In genomic region chr12:34219046-34219770, GRCh38 we compare ENCODE assay signal across 8 cellular contexts.
DNase-seq lines count a peak whose midpoint lies in the region; ATAC-seq and TF ChIP-seq lines count a peak whose summit lies in the region.

No MANE protein-coding gene starts in this region.

- peaks cover 7% of the 10 kb centered on the region for H3K36me3 Mint-ChIP-seq in T-helper 17 cell (ENCODE audit: low read depth)

- peaks cover 22% of the 10 kb centered on the region for H3K27me3 Mint-ChIP-seq in T-helper 17 cell

- no peak overlapping the region for H2AFZ ChIP-seq in ACC112 (ENCODE audit: low read length, unreplicated experiment)

- H3K36me3 ChIP-seq in ACC112 (ENCODE audit: insufficient read depth, low read length) (no peaks in the 10 kb centered on the region), right lobe of liver (no peaks in the 10 kb centered on the region)

- H3K4me1 ChIP-seq in ACC112 (ENCODE audit: control insufficient read depth, insufficient read depth, low read length, unreplicated experiment) (no peaks in the 10 kb centered on the region), right lobe of liver (peaks cover 0 to 3% (median 0%) of the 10 kb centered on the region in 4 donors)

- TF ChIP-seq POLR2A in right lobe of liver (IDR thresholded peaks at IDR 0.05) = no peak

- peak overlapping the region; percentile 83 for H3K27ac Mint-ChIP-seq in T-helper 17 cell

- H3K27ac ChIP-seq in ACC112 (ENCODE audit: low read depth, low read length) = no peak overlapping the region
- H3K27ac ChIP-seq in right lobe of liver = no peak overlapping the region

- WGBS in right lobe of liver (ENCODE audit: insufficient coverage, low coverage, low lambda C conversion rate, missing lambda C conversion rate) = 61% methylated on average over 14 of the region's 42 CpGs

- H3K9me3 ChIP-seq in T-helper 17 cell (ENCODE audit: control insufficient read depth, low read length, poor library complexity, severe bottlenecking) (no peaks in the 10 kb centered on the region), right lobe of liver (no peaks in the 10 kb centered on the region)

- H3K27me3 ChIP-seq in ACC112 (ENCODE audit: insufficient read depth, low read length) (peaks cover 8% of the 10 kb centered on the region; the same call in 1 of the 2 replicates), right lobe of liver (no peaks in the 10 kb centered on the region)

- peak overlapping the region; percentile 93 for H3K4me3 Mint-ChIP-seq in T-helper 17 cell

- DNase-seq in T-helper 17 cell (no peak), right lobe of liver (peak in 1 of 3 donors; percentile 60), DMS53 (lab: John Stamatoyannopoulos, UW) (no peak), retina (no peak)

- no peaks in the 10 kb centered on the region for H3K79me2 ChIP-seq in ACC112 (ENCODE audit: control insufficient read depth, insufficient read depth, low read length, unreplicated experiment)

- intact Hi-C loops in right lobe of liver (cut with DNase I) = loop anchor here in 1 of 2 donors (5.0 kb wide), 1 partner anchor 97 kb away; no protein-coding TSS in a partner anchor

- TF ChIP-seq CTCF in right lobe of liver (IDR thresholded peaks at IDR 0.05) = no peak

- ATAC-seq in GM21717 (IDR thresholded peaks at IDR 0.05; ENCODE audit: unreplicated experiment) = peak; percentile 28
- no peak for ATAC-seq in T-helper 17 cell
- no peak for ATAC-seq in right lobe of liver
- no peak for ATAC-seq in HG02840 (IDR thresholded peaks at IDR 0.05; ENCODE audit: low FRiP score, unreplicated experiment)
- ATAC-seq in GM18498 (IDR thresholded peaks at IDR 0.05; ENCODE audit: unreplicated experiment) = no peak

- H3K4me3 ChIP-seq in ACC112 (ENCODE audit: low read depth, low read length) (peak overlapping the region; percentile 63), right lobe of liver (peak overlapping the region; percentile 36 to 63 (median 52))

- peaks cover 9% of the 10 kb centered on the region for H3K4me1 Mint-ChIP-seq in T-helper 17 cell
